Comparison of ENCODE assay signal across 25 cellular contexts in genomic region chr2:148541792-148542191, GRCh38.
"Had no signal": no experiment of that assay in that cellular context is flagged by ENCODE, and none has a peak within 500 bp of the region (broad histone marks: within the 10 kb centered on the region; RNA-seq: fewer than 3 reads in every experiment).

No MANE protein-coding gene starts in this region.

- H3K4me3 ChIP-seq: coronary artery, esophagus squamous epithelium, gastrocnemius medialis, heart right ventricle, left lung, lower lobe of right lung had no signal

- H3K9me3 Mint-ChIP-seq: effector memory CD8-positive, alpha-beta T cell; endodermal cell had no signal

- H3K9me3 ChIP-seq: esophagus squamous epithelium, gastrocnemius medialis, heart right ventricle, left lung, lower lobe of right lung had no signal

- H3K36me3 ChIP-seq: esophagus squamous epithelium, gastrocnemius medialis, heart right ventricle, left lung, lower lobe of right lung had no signal

- H3K27me3 ChIP-seq: esophagus squamous epithelium, gastrocnemius medialis, heart right ventricle, left lung had no signal

- DNase-seq: effector CD8-positive, alpha-beta T cell; effector memory CD8-positive, alpha-beta T cell; endodermal cell; erythroblast; esophagus squamous epithelium; foreskin fibroblast; foreskin melanocyte; gastrocnemius medialis; glutamatergic neuron; head of caudate nucleus; heart right ventricle; hippocampal formation; left cardiac atrium; left lung; left ventricle myocardium superior; lower lobe of right lung; mesendoderm; midbrain had no signal

- H3K27ac Mint-ChIP-seq: effector memory CD8-positive, alpha-beta T cell had no signal

- H3K4me3 Mint-ChIP-seq: effector memory CD8-positive, alpha-beta T cell; endodermal cell had no signal

- H3K27ac ChIP-seq: coronary artery, epithelial cell of prostate, esophagus squamous epithelium, gastrocnemius medialis, heart right ventricle, left lung, lower lobe of right lung had no signal

- H3K4me1 ChIP-seq: esophagus squamous epithelium, gastrocnemius medialis had no signal

- ATAC-seq: effector memory CD8-positive, alpha-beta T cell; esophagus mucosa; gastrocnemius medialis; heart right ventricle; left cardiac atrium; left lung; left ventricle myocardium superior; lower lobe of right lung had no signal

- FAIRE-seq: colon, endometrium, islet of Langerhans, keratinocyte had no signal
